8 cellular contexts compared by ENCODE assay signal in the genomic region with DNA sequence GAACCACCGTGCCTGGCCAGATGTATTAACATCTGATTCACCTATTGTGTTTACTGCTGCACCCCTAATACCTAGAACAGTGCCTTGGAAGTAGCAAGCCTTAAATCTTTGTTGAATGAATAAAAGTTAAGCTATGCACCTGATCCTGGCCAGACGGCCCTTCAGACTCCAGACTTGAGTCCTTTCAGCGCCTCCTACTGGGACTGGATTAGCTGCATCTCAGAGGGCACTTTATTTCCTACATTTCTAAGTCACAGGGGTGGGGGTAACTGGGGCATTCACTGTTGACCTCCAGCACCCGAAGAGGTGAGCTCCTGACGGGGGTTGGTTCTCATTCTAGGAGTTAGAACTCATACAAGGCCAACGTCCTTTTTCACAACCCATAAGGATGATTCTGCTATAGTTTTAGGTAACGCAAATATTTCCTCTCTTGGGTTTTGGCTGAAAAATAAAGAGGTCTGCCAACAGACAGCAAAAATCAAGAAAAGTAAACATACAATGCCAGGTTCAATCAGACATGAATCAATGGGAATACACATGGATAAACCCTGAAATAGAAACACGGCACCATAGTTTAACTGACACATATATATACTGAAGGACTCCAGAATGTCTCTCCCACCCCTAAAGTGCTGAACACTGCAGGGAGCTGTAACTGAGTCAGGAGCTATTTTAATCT. TPM values are rescaled to one million over a fixed set of nuclear protein-coding genes. Genes with fewer than 3 reads are reported as not detected.
DNase-seq lines count a peak whose midpoint lies in the region; ATAC-seq and TF ChIP-seq lines count a peak whose summit lies in the region.

No MANE protein-coding gene starts in this region.

- no peak overlapping the region for H3K4me3 ChIP-seq in AG04450 (ENCODE audit: low read depth, low read length)
- no peak overlapping the region for H3K4me3 ChIP-seq in HFF-Myc (replicated peaks; ENCODE audit: low read depth, low read length)
- H3K4me3 ChIP-seq in left lung = no peak overlapping the region

- ATAC-seq in left lung (peak; percentile 46), GM21737 (IDR thresholded peaks at IDR 0.05; ENCODE audit: unreplicated experiment) (no peak)
- no peak for ATAC-seq in activated CD8-positive, alpha-beta memory T cell treated with anti-CD3 and anti-CD28 coated beads, Interleukin-2, amount 10 ng/mL, durations not matched to agents 7 days and 5 days

- H3K27me3 ChIP-seq in AG04450 (ENCODE audit: control insufficient read depth, insufficient read depth, low read length) (no peaks in the 10 kb centered on the region), left lung (no peaks in the 10 kb centered on the region)

- intact Hi-C loops in left lung (cut with DNase I) = no loop called here

- peaks cover 2% of the 10 kb centered on the region for H3K27me3 Mint-ChIP-seq in brain
- no peaks in the 10 kb centered on the region for H3K27me3 Mint-ChIP-seq in activated CD8-positive, alpha-beta memory T cell treated with anti-CD3 and anti-CD28 coated beads, Interleukin-2, amount 10 ng/mL, durations not matched to agents 7 days and 5 days

- TF ChIP-seq CTCF in AG04450 (IDR thresholded peaks at IDR 0.05; ENCODE audit: low read depth, low read length) (peak; percentile 51), HFF-Myc (IDR thresholded peaks at IDR 0.05; ENCODE audit: low read depth, low read length, missing control alignments) (peak; percentile 55), brain (conservative IDR thresholded peaks at IDR 0.05) (peak; percentile 29 to 70), left lung (IDR thresholded peaks at IDR 0.05) (no peak)

- peaks cover 50% of the 10 kb centered on the region for H3K36me3 Mint-ChIP-seq in brain
- H3K36me3 Mint-ChIP-seq in activated CD8-positive, alpha-beta memory T cell treated with anti-CD3 and anti-CD28 coated beads, Interleukin-2, amount 10 ng/mL, durations not matched to agents 7 days and 5 days = peaks cover 15% of the 10 kb centered on the region

- peak overlapping the region in 4 of 5 experiments; percentile 45 to 75 (median 64) for H3K27ac Mint-ChIP-seq in brain
- H3K27ac Mint-ChIP-seq in activated CD8-positive, alpha-beta memory T cell treated with anti-CD3 and anti-CD28 coated beads, Interleukin-2, amount 10 ng/mL, durations not matched to agents 7 days and 5 days = no peak overlapping the region

- H3K27ac ChIP-seq in AG04450 (ENCODE audit: low read depth, low read length) = no peak overlapping the region
- H3K27ac ChIP-seq in left lung = no peak overlapping the region

- H3K4me3 Mint-ChIP-seq in brain = no peak overlapping the region
- H3K4me3 Mint-ChIP-seq in activated CD8-positive, alpha-beta memory T cell treated with anti-CD3 and anti-CD28 coated beads, Interleukin-2, amount 10 ng/mL, durations not matched to agents 7 days and 5 days = no peak overlapping the region

- H3K9me3 ChIP-seq in AG04450 (ENCODE audit: control insufficient read depth, insufficient read depth, low read length) = no peaks in the 10 kb centered on the region
- H3K9me3 ChIP-seq in left lung = no peaks in the 10 kb centered on the region

- DNase-seq in AG04450 (ENCODE audit: low read depth, low spot score) = peak; percentile 11
- no peak for DNase-seq in HFF-Myc (ENCODE audit: extremely low read depth, low read depth)
- no peak for DNase-seq in left lung
- DNase-seq in activated CD8-positive, alpha-beta memory T cell treated with anti-CD3 and anti-CD28 coated beads, Interleukin-2, amount 10 ng/mL, durations not matched to agents 7 days and 5 days = no peak
- DNase-seq in HuH-7.5 (ENCODE audit: low spot score) = no peak
- DNase-seq in NCI-H345 (lab: John Stamatoyannopoulos, UW) = no peak

- H3K4me1 ChIP-seq in left lung = peaks cover 5 to 10% of the 10 kb centered on the region in 2 donors

- CTCF ChIA-PET in AG04450 (lab: Charles Lee) = interaction anchor here (0.6 to 2.2 kb wide), 4 partner anchors 9 to 146 kb away, joined by 4 to 11 read pairs (median 6); no protein-coding TSS in a partner anchor
- CTCF ChIA-PET in activated CD8-positive, alpha-beta memory T cell treated with anti-CD3 and anti-CD28 coated beads, Interleukin-2, amount 10 ng/mL, durations not matched to agents 7 days and 5 days (lab: Charles Lee) = no interaction called here

- peaks cover 0 to 39% of the 10 kb centered on the region in 2 donors for H3K36me3 ChIP-seq in left lung

- peaks cover 15% of the 10 kb centered on the region for H3K4me1 Mint-ChIP-seq in brain
- H3K4me1 Mint-ChIP-seq in activated CD8-positive, alpha-beta memory T cell treated with anti-CD3 and anti-CD28 coated beads, Interleukin-2, amount 10 ng/mL, durations not matched to agents 7 days and 5 days = peaks cover 10% of the 10 kb centered on the region

- POLR2A ChIA-PET in AG04450 (lab: Yijun Ruan, JAX) = interaction anchor here (0.7 to 1.5 kb wide), 2 partner anchors 35 to 42 kb away, joined by 3 to 8 read pairs; no protein-coding TSS in a partner anchor

- H3K9me3 Mint-ChIP-seq in brain = peaks cover 0 to under 1% (median 0%) of the 10 kb centered on the region in 5 experiments
- no peaks in the 10 kb centered on the region for H3K9me3 Mint-ChIP-seq in activated CD8-positive, alpha-beta memory T cell treated with anti-CD3 and anti-CD28 coated beads, Interleukin-2, amount 10 ng/mL, durations not matched to agents 7 days and 5 days (ENCODE audit: low read depth)

RNA-seq across cellular contexts. Expression of gene DLG5, which starts 48.0 kb away (rescaled TPM):
- polyA plus RNA-seq in AG04450 (2011; rRNA removed) (16.3 and 21.9 TPM in 2 replicates), brain (ENCODE audit: insufficient read depth, low read depth, low replicate concordance) (20.7 TPM)
- 37.3 and 43.2 TPM in 2 replicates for polyA minus RNA-seq in AG04450 (2011; rRNA and poly(A)+ RNA removed)
- 10 to 100 TPM; 17.0 to 28.4 TPM for total RNA-seq in left lung
- total RNA-seq in activated CD8-positive, alpha-beta memory T cell treated with anti-CD3 and anti-CD28 coated beads, Interleukin-2, amount 10 ng/mL, durations not matched to agents 7 days and 5 days = 1 to 10 TPM; 3.0 to 4.8 TPM

RNA-seq across cellular contexts. Expression of gene POLR3A, which starts 54.8 kb away (rescaled TPM):
- polyA plus RNA-seq in AG04450 (2011; rRNA removed) (15.9 and 16.3 TPM in 2 replicates), brain (ENCODE audit: insufficient read depth, low read depth, low replicate concordance) (15.5 TPM)
- 43.0 and 49.7 TPM in 2 replicates for polyA minus RNA-seq in AG04450 (2011; rRNA and poly(A)+ RNA removed)
- 10 to 100 TPM; 14.0 to 14.1 TPM for total RNA-seq in left lung
- total RNA-seq in activated CD8-positive, alpha-beta memory T cell treated with anti-CD3 and anti-CD28 coated beads, Interleukin-2, amount 10 ng/mL, durations not matched to agents 7 days and 5 days = 10 to 100 TPM; 17.7 to 20.8 TPM

RNA-seq across cellular contexts. Expression of gene RPS24, which starts 59.1 kb away (rescaled TPM):
- polyA plus RNA-seq in AG04450 (2011; rRNA removed) (3,086 and 3,777 TPM in 2 replicates), brain (ENCODE audit: insufficient read depth, low read depth, low replicate concordance) (1,805 TPM)
- polyA minus RNA-seq in AG04450 (2011; rRNA and poly(A)+ RNA removed) = 561 and 714 TPM in 2 replicates
- 1,000 to 10,000 TPM; 1,239 to 1,263 TPM for total RNA-seq in left lung
- total RNA-seq in activated CD8-positive, alpha-beta memory T cell treated with anti-CD3 and anti-CD28 coated beads, Interleukin-2, amount 10 ng/mL, durations not matched to agents 7 days and 5 days = 1,000 to 10,000 TPM; 1,245 to 1,320 TPM

Comparison
In these comparisons a context has a peak if more than half of its experiments do, and no peak if none do; other contexts are left out.
1. CTCF ChIP-seq: peak in AG04450 (single experiment), HFF-Myc (single experiment) and brain (2 of 2); none in left lung (0 of 2).